Comparison of ENCODE assay signal across 22 cellular contexts in genomic region chr11:10257478-10257877, GRCh38.
"Had no signal": no experiment of that assay in that cellular context is flagged by ENCODE, and none has a peak within 500 bp of the region (broad histone marks: within the 10 kb centered on the region; RNA-seq: fewer than 3 reads in every experiment).

No MANE protein-coding gene starts in this region.

- ATAC-seq: activated T-cell treated with anti-CD3 and anti-CD28 coated beads, Interleukin-2, amount 50 U/mL, for 4 hours; heart left ventricle; left ventricle myocardium superior; mucosa of descending colon had no signal

- H3K27ac ChIP-seq: brain microvascular endothelial cell, coronary artery, heart left ventricle, right atrium auricular region had no signal

- H3K9me3 ChIP-seq: heart left ventricle, mucosa of descending colon, right atrium auricular region had no signal

- H3K36me3 ChIP-seq: brain microvascular endothelial cell, heart left ventricle, right atrium auricular region had no signal

- H3K4me3 ChIP-seq: coronary artery, heart left ventricle, mucosa of descending colon, right atrium auricular region had no signal

- H3K27me3 ChIP-seq: brain microvascular endothelial cell, heart left ventricle, right atrium auricular region had no signal

- DNase-seq: activated CD4-positive, alpha-beta T cell treated with anti-CD3 and anti-CD28 coated beads, Interleukin-2, amount 50 U/mL, for 1 hour; activated CD4-positive, CD25-positive, alpha-beta regulatory T cell treated with anti-CD3 and anti-CD28 coated beads, Interleukin-2, amount 50 U/mL, for 72 hours; activated CD8-positive, alpha-beta memory T cell treated with anti-CD3 and anti-CD28 coated beads, Interleukin-2, amount 50 U/mL, for 4 hours; activated effector memory CD4-positive, alpha-beta T cell treated with Interleukin-2 at 50 U/mL for 16 hours; activated naive CD4-positive, alpha-beta T cell treated with anti-CD3 and anti-CD28 coated beads, Interleukin-2, amount 50 U/mL, for 16 hours; activated T-cell treated with anti-CD3 and anti-CD28 coated beads, Interleukin-2, amount 50 U/mL, for 4 hours; aorta; brain microvascular endothelial cell; erythroblast; heart left ventricle; immature natural killer cell; kidney glomerular epithelial cell; left ventricle myocardium superior; mucosa of descending colon; naive B cell; stimulated activated CD4-positive, alpha-beta T cell treated with anti-CD3 and anti-CD28 coated beads, Interleukin-12 subunit alpha, Interleukin-12 subunit beta, amount 100 ng/mL, for 4 hours; stimulated activated CD4-positive, alpha-beta T cell treated with anti-CD3 and anti-CD28 coated beads, Interleukin-1b, Interleukin-23, amount 100 ng/mL, for 48 hours; stimulated activated CD8-positive, alpha-beta memory T cell treated with anti-CD3 and anti-CD28 coated beads, Interleukin-4, amount 100 ng/mL, for 48 hours; stimulated activated naive CD4-positive, alpha-beta T cell; T1000 had no signal
